20 cellular contexts compared by ENCODE assay signal in the genomic region with DNA sequence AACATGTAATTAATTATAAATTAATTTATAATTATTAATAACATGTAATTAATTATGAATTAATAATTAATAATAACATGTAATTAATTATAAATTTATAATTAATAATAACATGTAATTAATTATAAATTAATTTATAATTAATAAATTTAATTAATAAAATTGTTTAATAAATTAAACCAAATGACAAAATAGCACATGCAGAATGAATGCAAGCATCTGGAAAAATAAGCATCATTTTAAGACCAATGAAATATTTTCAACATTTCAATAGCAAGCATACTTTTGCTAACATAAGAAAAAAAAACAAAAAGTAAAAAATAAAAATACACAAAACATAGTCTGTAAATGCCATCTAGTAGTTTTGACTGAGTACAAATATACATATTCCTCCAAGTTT.
DNase-seq lines count a peak whose midpoint lies in the region; ATAC-seq and FAIRE-seq lines count a peak whose summit lies in the region.
"Had no signal": no experiment of that assay in that cellular context is flagged by ENCODE, and none has a peak within 500 bp of the region (broad histone marks: within the 10 kb centered on the region; RNA-seq: fewer than 3 reads in every experiment).

No MANE protein-coding gene starts in this region.

- peak; percentile 99 for FAIRE-seq in TTC549 (lab: Jason Lieb, UNC)
- FAIRE-seq in endometrium (lab: Jason Lieb, UNC), result peak; percentile 100
- FAIRE-seq: GM12891, GM18507, H1 had no signal

- peak; percentile 6 for DNase-seq in NCI-H2227 (lab: John Stamatoyannopoulos, UW; ENCODE audit: unreplicated experiment)
- no peak for DNase-seq in NCI-H2227 treated with DMSO at 0.1 percent for 48 hours (lab: John Stamatoyannopoulos, UW)
- DNase-seq in Kasumi-1 (lab: John Stamatoyannopoulos, UW), result no peak
- no peak for DNase-seq in activated CD4-positive, alpha-beta T cell treated with anti-CD3 and anti-CD28 coated beads, Interleukin-2, amount 50 U/mL, for 4 hours
- DNase-seq: 8988T; C1 segment of cervical spinal cord; Calu3; CD4-positive, alpha-beta memory T cell; COR-L47; DMS79; EL; GF-D8; H7; HCEC 1CT had no signal

- ATAC-seq in GM19463 (IDR thresholded peaks at IDR 0.05; ENCODE audit: unreplicated experiment), result no peak
